In genomic region chr17:50872710-50873424, GRCh38 we compare ENCODE assay signal across 9 cellular contexts. TPM values are rescaled to one million over a fixed set of nuclear protein-coding genes. Genes with fewer than 3 reads are reported as not detected.
DNase-seq lines count a peak whose midpoint lies in the region; ATAC-seq lines count a peak whose summit lies in the region.
"Had no signal": no experiment of that assay in that cellular context is flagged by ENCODE, and none has a peak within 500 bp of the region (broad histone marks: within the 10 kb centered on the region; RNA-seq: fewer than 3 reads in every experiment).

No MANE protein-coding gene starts in this region.

- H3K9me3 ChIP-seq in HAP-1: no peaks in the 10 kb centered on the region

- no peaks in the 10 kb centered on the region for H3K36me3 ChIP-seq in HAP-1 (replicated peaks)

- H3K27me3 ChIP-seq in HAP-1 (ENCODE audit: low read depth): peaks cover 2% of the 10 kb centered on the region

- in situ Hi-C loops in HAP-1 (cut with MboI; ENCODE audit: low sequenced_read_pairs): no loop called here

- H3K4me3 ChIP-seq in HAP-1: no peak overlapping the region

- peaks cover 6% of the 10 kb centered on the region for H3K4me1 ChIP-seq in HAP-1

- DNase-seq in M059J (ENCODE audit: low read depth) (peak; percentile 66), Right ventricle myocardium superior (peak; percentile 59), iPS-NIHi11 (ENCODE audit: low spot score) (no peak), RKO (ENCODE audit: low spot score) (no peak), HAP-1 (ENCODE audit: low spot score in 2 of 2) (no peak)
- DNase-seq in activated T-cell treated with anti-CD3 and anti-CD28 coated beads, Interleukin-2, amount 50 U/mL, for 1 hour: peak; percentile 50
- peak in 4 of 6 experiments; percentile 6 to 37 (median 24) for DNase-seq in stimulated activated naive CD4-positive, alpha-beta T cell (lab: John Stamatoyannopoulos, UW)

- ATAC-seq in Right ventricle myocardium superior (ENCODE audit: poor library complexity) (peak; percentile 71), HG03520 (IDR thresholded peaks at IDR 0.05; ENCODE audit: unreplicated experiment) (no peak)

- intact Hi-C loops in Right ventricle myocardium superior (cut with DNase I): no loop called here

RNA-seq across cellular contexts. Expression of gene TOB1, which starts 6.7 kb away (rescaled TPM):
- 9.9 and 19.9 TPM in 2 replicates for total RNA-seq in M059J (2014; rRNA removed; shearing (Covaris generic))
- total RNA-seq in Right ventricle myocardium superior: 83.8 TPM

RNA-seq across cellular contexts. Expression of gene WFIKKN2, which starts 37.5 kb away (rescaled TPM):
- total RNA-seq in M059J (2014; rRNA removed; shearing (Covaris generic)): not detected in 2 replicates
- total RNA-seq in Right ventricle myocardium superior: 0.51 TPM
- total RNA-seq: T-helper 2 cell treated with Interferon-gamma antibody and Interleukin-4, amounts not matched to agents 100 ng/mL and 5 ng/mL, for 36 hours had no signal

Comparison
In these comparisons a context has a peak if more than half of its experiments do, and no peak if none do; other contexts are left out.
1. DNase-seq: peak in M059J (single experiment), activated T-cell treated with anti-CD3 and anti-CD28 coated beads, Interleukin-2, amount 50 U/mL, for 1 hour (single experiment), Right ventricle myocardium superior (single experiment) and stimulated activated naive CD4-positive, alpha-beta T cell (4 of 6); none in iPS-NIHi11 (single experiment), RKO (single experiment) and HAP-1 (0 of 2).